ENCODE assay signal across 19 cellular contexts in genomic region chr22:21961127-21961867, GRCh38.
"Had no signal": no experiment of that assay in that cellular context is flagged by ENCODE, and none has a peak within 500 bp of the region (broad histone marks: within the 10 kb centered on the region; RNA-seq: fewer than 3 reads in every experiment).

No MANE protein-coding gene starts in this region.

- H3K36me3 ChIP-seq: neural progenitor cell, ovary had no signal

- H3K27me3 ChIP-seq: colonic mucosa, neural progenitor cell, ovary had no signal

- H3K4me1 ChIP-seq: colonic mucosa, lower lobe of right lung, neural progenitor cell had no signal

- H3K9ac ChIP-seq: neural progenitor cell had no signal

- H3K9me3 ChIP-seq: colonic mucosa, lower lobe of right lung, ovary had no signal

- H3K27ac ChIP-seq: colonic mucosa, lower lobe of right lung, neural progenitor cell, ovary had no signal

- DNase-seq: activated B cell treated with CpG ODN at 0.5 μM for 24 hours; activated CD4-positive, alpha-beta T cell treated with anti-CD3 and anti-CD28 coated beads for 48 hours; activated CD8-positive, alpha-beta memory T cell treated with anti-CD3 and anti-CD28 coated beads, Interleukin-2, amount 50 U/mL, for 4 hours; activated CD8-positive, alpha-beta T cell treated with anti-CD3 and anti-CD28 coated beads, Interleukin-2, amount 10 ng/mL, durations not matched to agents 7 days and 5 days; activated gamma-delta T cell; activated T-cell treated with anti-CD3 and anti-CD28 coated beads, Interleukin-2, amount 50 U/mL, for 48 hours; amniotic stem cell; central memory CD4-positive, alpha-beta T cell; foreskin melanocyte; head of caudate nucleus; lower lobe of right lung; midbrain; stimulated activated CD4-positive, alpha-beta T cell treated with anti-CD3 and anti-CD28 coated beads, Interleukin-12 subunit alpha, Interleukin-12 subunit beta, amount 100 ng/mL, for 4 hours; stimulated activated CD4-positive, alpha-beta T cell treated with anti-CD3 and anti-CD28 coated beads, Interleukin-2, amount 100 ng/mL, for 24 hours; T-helper 17 cell had no signal

- ATAC-seq: activated CD8-positive, alpha-beta T cell treated with anti-CD3 and anti-CD28 coated beads, Interleukin-2, amount 10 ng/mL, durations not matched to agents 7 days and 5 days; activated naive CD4-positive, alpha-beta T cell treated with anti-CD3 and anti-CD28 coated beads, Interleukin-2, amount 50 U/mL, for 72 hours; lower lobe of right lung; T-helper 17 cell had no signal

- H3K4me3 ChIP-seq: colonic mucosa, lower lobe of right lung, neural progenitor cell, ovary had no signal

- H3K4me2 ChIP-seq: neural progenitor cell had no signal

- H2AFZ ChIP-seq: neural progenitor cell had no signal
